Comparison of ENCODE assay signal across 16 cellular contexts in genomic region chr14:50659327-50659974, GRCh38. TPM values are rescaled to one million over a fixed set of nuclear protein-coding genes. Genes with fewer than 3 reads are reported as not detected.
DNase-seq lines count a peak whose midpoint lies in the region; ATAC-seq and TF ChIP-seq lines count a peak whose summit lies in the region.
"Had no signal": no experiment of that assay in that cellular context is flagged by ENCODE, and none has a peak within 500 bp of the region (broad histone marks: within the 10 kb centered on the region; RNA-seq: fewer than 3 reads in every experiment).

No MANE protein-coding gene starts in this region.

- H3K27me3 Mint-ChIP-seq in stimulated activated memory B cell treated with anti-CD40 and anti-IgM and Interleukin-4, amounts not matched to agents 10 μg/mL and 1 μg/mL and 100 μg/mL, for 72 hours, result no peaks in the 10 kb centered on the region
- H3K27me3 Mint-ChIP-seq: CD4-positive, CD25-positive, alpha-beta regulatory T cell; T-helper 17 cell had no signal

- H3K4me3 Mint-ChIP-seq in stimulated activated memory B cell treated with anti-CD40 and anti-IgM and Interleukin-4, amounts not matched to agents 10 μg/mL and 1 μg/mL and 100 μg/mL, for 72 hours, result no peak overlapping the region
- H3K4me3 Mint-ChIP-seq: CD4-positive, CD25-positive, alpha-beta regulatory T cell; T-helper 17 cell had no signal

- no peak for ATAC-seq in stimulated activated memory B cell treated with anti-CD40 and anti-IgM and Interleukin-4, amounts not matched to agents 10 μg/mL and 1 μg/mL and 100 μg/mL, for 72 hours
- ATAC-seq in HG02870 (IDR thresholded peaks at IDR 0.05; ENCODE audit: unreplicated experiment) (no peak), HG02981 (IDR thresholded peaks at IDR 0.05; ENCODE audit: unreplicated experiment) (no peak)
- ATAC-seq: T-helper 17 cell had no signal

- peaks cover 0 to 45% of the 10 kb centered on the region in 2 donors for H3K4me1 ChIP-seq in right atrium auricular region

- H3K36me3 ChIP-seq in right atrium auricular region, result no peaks in the 10 kb centered on the region

- peak overlapping the region; percentile 62 for H3K27ac Mint-ChIP-seq in stimulated activated memory B cell treated with anti-CD40 and anti-IgM and Interleukin-4, amounts not matched to agents 10 μg/mL and 1 μg/mL and 100 μg/mL, for 72 hours
- H3K27ac Mint-ChIP-seq: CD4-positive, CD25-positive, alpha-beta regulatory T cell; T-helper 17 cell had no signal

- H3K4me3 ChIP-seq in right atrium auricular region, result no peak overlapping the region
- H3K4me3 ChIP-seq: HAP-1, testis had no signal

- H3K4me1 Mint-ChIP-seq in stimulated activated memory B cell treated with anti-CD40 and anti-IgM and Interleukin-4, amounts not matched to agents 10 μg/mL and 1 μg/mL and 100 μg/mL, for 72 hours, result peaks cover 56% of the 10 kb centered on the region

- H3K9me3 ChIP-seq in right atrium auricular region, result no peaks in the 10 kb centered on the region
- H3K9me3 ChIP-seq: HAP-1, testis had no signal

- H3K27ac ChIP-seq in right atrium auricular region, result peak overlapping the region; percentile 3 to 23

- H3K9me3 Mint-ChIP-seq in stimulated activated memory B cell treated with anti-CD40 and anti-IgM and Interleukin-4, amounts not matched to agents 10 μg/mL and 1 μg/mL and 100 μg/mL, for 72 hours, result peaks cover 2% of the 10 kb centered on the region
- H3K9me3 Mint-ChIP-seq: CD4-positive, CD25-positive, alpha-beta regulatory T cell had no signal

- H3K36me3 Mint-ChIP-seq in stimulated activated memory B cell treated with anti-CD40 and anti-IgM and Interleukin-4, amounts not matched to agents 10 μg/mL and 1 μg/mL and 100 μg/mL, for 72 hours, result peaks cover 43% of the 10 kb centered on the region

- no peak for TF ChIP-seq CTCF in right atrium auricular region (IDR thresholded peaks at IDR 0.05)

- peak; percentile 42 for DNase-seq in ELF-1 (ENCODE audit: low read depth, low spot score)
- DNase-seq in M059J (ENCODE audit: low read depth), result peak; percentile 33
- no peak for DNase-seq in right atrium auricular region (ENCODE audit: low spot score)
- DNase-seq in HPDE6-E6E7 (ENCODE audit: extremely low spot score), result no peak
- DNase-seq: activated CD8-positive, alpha-beta memory T cell treated with anti-CD3 and anti-CD28 coated beads, Interleukin-2, amount 50 U/mL, for 48 hours; activated naive CD4-positive, alpha-beta T cell treated with anti-CD3 and anti-CD28 coated beads, Interleukin-2, amount 50 U/mL, for 16 hours; CD4-positive, CD25-positive, alpha-beta regulatory T cell; hypothalamus; NCI-H1105; NCI-H2171 treated with DMSO at 0.1 percent for 48 hours; T-helper 17 cell; testis had no signal

- H3K27me3 ChIP-seq in right atrium auricular region, result no peaks in the 10 kb centered on the region
- H3K27me3 ChIP-seq: testis had no signal

RNA-seq across cellular contexts. Expression of gene SAV1, which starts 8.7 kb away (rescaled TPM):
- 9.2 and 14.1 TPM in 2 replicates for total RNA-seq in M059J (2014; rRNA removed; shearing (Covaris generic))
- 10 to 100 TPM; 25.4 to 29.7 TPM for total RNA-seq in right atrium auricular region

Comparison
In these comparisons a context has a peak if more than half of its experiments do, and no peak if none do; other contexts are left out.
1. DNase-seq: peak in ELF-1 (single experiment) and M059J (single experiment); none in right atrium auricular region (single experiment) and HPDE6-E6E7 (single experiment).